ENCODE assay signal across 1 cellular context in genomic region chr6:26055670-26056582, GRCh38.
TF ChIP-seq lines count a peak whose summit lies in the region.

No MANE protein-coding gene starts in this region.

TF ChIP-seq in HepG2, 621 proteins besides CTCF, POLR2A, EP300 and RAD21 (continued from another document and continues in another):
- TF ChIP-seq ZBTB46 (CRISPR knock-in tag; IDR thresholded peaks at IDR 0.05; ENCODE audit: borderline replicate concordance) (no peak), NR2F6 (IDR thresholded peaks at IDR 0.05) (no peak; the same call in 1 of the 2 replicates), NR2F6 (CRISPR knock-in tag; IDR thresholded peaks at IDR 0.05) (no peak; the same call in none of the 2 replicates), ZKSCAN1 (IDR thresholded peaks at IDR 0.05; ENCODE audit: low read length) (peak; percentile 48), ZKSCAN8 (CRISPR knock-in tag; IDR thresholded peaks at IDR 0.05; ENCODE audit: borderline replicate concordance) (0 out of 2 replicates have a peak, but pooled peaks have one; percentile 29), ZNF598 (CRISPR knock-in tag; IDR thresholded peaks at IDR 0.05; ENCODE audit: borderline replicate concordance) (peak; percentile 63; the same call in 1 of the 2 replicates), BRCA1 (CRISPR knock-in tag; IDR thresholded peaks at IDR 0.05) (peak; percentile 83), MIER3 (CRISPR knock-in tag; IDR thresholded peaks at IDR 0.05; ENCODE audit: borderline replicate concordance) (no peak), ZBTB25 (CRISPR knock-in tag; IDR thresholded peaks at IDR 0.05) (peak; percentile 77; the same call in 1 of the 2 replicates), ZNF597 (CRISPR knock-in tag; IDR thresholded peaks at IDR 0.05) (peak; percentile 85; the same call in 1 of the 2 replicates), CENPT (CRISPR knock-in tag; IDR thresholded peaks at IDR 0.05; ENCODE audit: low read depth) (peak; percentile 64), ZNF678 (CRISPR knock-in tag; IDR thresholded peaks at IDR 0.05) (no peak), KDM3A (CRISPR knock-in tag; IDR thresholded peaks at IDR 0.05; ENCODE audit: low read depth) (peak; percentile 74), ZSCAN22 (CRISPR knock-in tag; IDR thresholded peaks at IDR 0.05) (no peak), SMC3 (IDR thresholded peaks at IDR 0.05; ENCODE audit: low read length) (no peak), CREB3 (CRISPR knock-in tag; IDR thresholded peaks at IDR 0.05) (no peak), ZNF556 (CRISPR knock-in tag; IDR thresholded peaks at IDR 0.05; ENCODE audit: borderline replicate concordance) (no peak), KLF13 (CRISPR knock-in tag; IDR thresholded peaks at IDR 0.05) (peak; percentile 53), TMF1 (CRISPR knock-in tag; IDR thresholded peaks at IDR 0.05; ENCODE audit: low read depth) (peak; percentile 83; the same call in 1 of the 2 replicates), HNRNPK (IDR thresholded peaks at IDR 0.05; ENCODE audit: low read depth, low read length, poor library complexity, severe bottlenecking) (no peak), NR2F2 (IDR thresholded peaks at IDR 0.05; ENCODE audit: borderline replicate concordance, low read depth) (peak; percentile 71; the same call in 1 of the 2 replicates), GMEB1 (CRISPR knock-in tag; IDR thresholded peaks at IDR 0.05; ENCODE audit: borderline replicate concordance) (peak; percentile 40; the same call in 1 of the 2 replicates), HNRNPLL (IDR thresholded peaks at IDR 0.05; ENCODE audit: low read depth, low read length, poor library complexity, severe bottlenecking) (peak; percentile 89), ZNF281 (CRISPR knock-in tag; IDR thresholded peaks at IDR 0.05; ENCODE audit: borderline replicate concordance) (no peak), MIXL1 (CRISPR knock-in tag; IDR thresholded peaks at IDR 0.05) (no peak), ZNF773 (CRISPR knock-in tag; IDR thresholded peaks at IDR 0.05; ENCODE audit: borderline replicate concordance) (peak; percentile 23), ZSCAN9 (CRISPR knock-in tag; IDR thresholded peaks at IDR 0.05; ENCODE audit: borderline replicate concordance) (peak; percentile 93), IKZF5 (CRISPR knock-in tag; IDR thresholded peaks at IDR 0.05) (peak; percentile 92), RARG (CRISPR knock-in tag; IDR thresholded peaks at IDR 0.05; ENCODE audit: low read depth) (no peak), MIER2 (CRISPR knock-in tag; IDR thresholded peaks at IDR 0.05) (no peak), BCL3 (CRISPR knock-in tag; IDR thresholded peaks at IDR 0.05) (peak; percentile 72; the same call in 1 of the 2 replicates), MXD3 (CRISPR knock-in tag; IDR thresholded peaks at IDR 0.05) (peak; percentile 78), FOXK2 (IDR thresholded peaks at IDR 0.05) (no peak), HINFP (CRISPR knock-in tag; IDR thresholded peaks at IDR 0.05; ENCODE audit: low read depth) (peak; percentile 97), AHR (CRISPR knock-in tag; IDR thresholded peaks at IDR 0.05) (peak; percentile 79; the same call in 1 of the 2 replicates), KMT2B (CRISPR knock-in tag; IDR thresholded peaks at IDR 0.05) (peak; percentile 68), TBL1XR1 (IDR thresholded peaks at IDR 0.05; ENCODE audit: borderline replicate concordance, low read length, partially characterized antibody) (peak; percentile 17), ZNF20 (CRISPR knock-in tag; IDR thresholded peaks at IDR 0.05) (peak; percentile 13; the same call in 1 of the 2 replicates), ZNF790 (CRISPR knock-in tag; IDR thresholded peaks at IDR 0.05; ENCODE audit: borderline replicate concordance) (peak; percentile 60; the same call in 1 of the 2 replicates), GLI4 (CRISPR knock-in tag; IDR thresholded peaks at IDR 0.05; ENCODE audit: borderline replicate concordance) (0 out of 2 replicates have a peak, but pooled peaks have one; percentile 55), ARNT (IDR thresholded peaks at IDR 0.05) (no peak), ZNF687 (CRISPR knock-in tag; IDR thresholded peaks at IDR 0.05) (peak; percentile 88), PTBP1 (IDR thresholded peaks at IDR 0.05; ENCODE audit: low read depth, low read length, poor library complexity, severe bottlenecking) (peak; percentile 84), ZNF570 (CRISPR knock-in tag; IDR thresholded peaks at IDR 0.05; ENCODE audit: borderline replicate concordance) (no peak), SIX1 (CRISPR knock-in tag; IDR thresholded peaks at IDR 0.05; ENCODE audit: borderline replicate concordance) (peak; percentile 49), ZNF292 (CRISPR knock-in tag; IDR thresholded peaks at IDR 0.05; ENCODE audit: borderline replicate concordance, low read depth) (peak; percentile 44; the same call in 1 of the 2 replicates)
